In genomic region chr16:16183562-16183961, GRCh38 we compare ENCODE assay signal across 13 cellular contexts. TPM values are rescaled to one million over a fixed set of nuclear protein-coding genes. Genes with fewer than 3 reads are reported as not detected.
DNase-seq lines count a peak whose midpoint lies in the region; FAIRE-seq and TF ChIP-seq lines count a peak whose summit lies in the region.
"Had no signal": no experiment of that assay in that cellular context is flagged by ENCODE, and none has a peak within 500 bp of the region (broad histone marks: within the 10 kb centered on the region; RNA-seq: fewer than 3 reads in every experiment).

No MANE protein-coding gene starts in this region.

- H3K27me3 ChIP-seq in kidney epithelial cell (ENCODE audit: control insufficient read depth, insufficient read depth, low read length), result no peaks in the 10 kb centered on the region
- H3K27me3 ChIP-seq in spleen (replicated peaks in 1 of 7), result peaks cover 0 to 12% (median 0%) of the 10 kb centered on the region in 7 donors
- H3K27me3 ChIP-seq: gastrocnemius medialis had no signal

- H3K27ac ChIP-seq in HEK293 (ENCODE audit: extremely low read depth, low read depth, low read length) (no peak overlapping the region), spleen (no peak overlapping the region)
- H3K27ac ChIP-seq: gastrocnemius medialis, GM23248 had no signal

- intact Hi-C loops in spleen (cut with DNase I; ENCODE audit: low total_unique reads), result no loop called here

- H3K9me3 ChIP-seq in HEK293 (ENCODE audit: control insufficient read depth, insufficient read depth, low read depth, low read length) (no peaks in the 10 kb centered on the region), spleen (no peaks in the 10 kb centered on the region)
- H3K9me3 ChIP-seq: gastrocnemius medialis had no signal

- H3K36me3 ChIP-seq in HEK293 (ENCODE audit: control insufficient read depth in 2 of 2, insufficient read depth in 1 of 2, low read length in 2 of 2) (no peaks in the 10 kb centered on the region), kidney epithelial cell (ENCODE audit: control insufficient read depth, insufficient read depth, low read length) (no peaks in the 10 kb centered on the region), spleen (no peaks in the 10 kb centered on the region)

- TF ChIP-seq CTCF in D721Med (IDR thresholded peaks at IDR 0.05; ENCODE audit: insufficient read depth, missing control alignments) (peak; percentile 13), HEK293 (tag by site-specific recombination; IDR thresholded peaks at IDR 0.05) (no peak), astrocyte of the cerebellum (IDR thresholded peaks at IDR 0.05; ENCODE audit: low read depth, low read length, missing control alignments) (peak; percentile 31), kidney epithelial cell (IDR thresholded peaks at IDR 0.05; ENCODE audit: insufficient read depth, low read length, poor library complexity, severe bottlenecking) (peak; percentile 17), spleen (IDR thresholded peaks at IDR 0.05 in 8 of 11, conservative IDR thresholded peaks at IDR 0.05 in 3 of 11) (no peak)

- CTCF ChIA-PET in HEK293 (lab: Yijun Ruan, JAX), result interaction anchor here (0.6 to 1.3 kb wide), 3 partner anchors 9 to 367 kb away, joined by 3 to 5 read pairs (median 4); no protein-coding TSS in a partner anchor

- H3K4me1 ChIP-seq in HEK293 (ENCODE audit: control insufficient read depth, insufficient read depth, low read length) (no peaks in the 10 kb centered on the region), spleen (peaks cover 0 to 3% (median 0%) of the 10 kb centered on the region in 6 donors)
- H3K4me1 ChIP-seq: gastrocnemius medialis had no signal

- no peak for TF ChIP-seq POLR2A in spleen (IDR thresholded peaks at IDR 0.05)

- DNase-seq in D721Med (ENCODE audit: insufficient read length, low spot score) (no peak), astrocyte of the cerebellum (ENCODE audit: low read depth) (no peak), kidney epithelial cell (ENCODE audit: low read depth) (no peak), cortex of kidney (lab: John Stamatoyannopoulos, UW) (no peak), spleen (no peak)
- DNase-seq in activated CD8-positive, alpha-beta memory T cell treated with anti-CD3 and anti-CD28 coated beads, Interleukin-2, amount 50 U/mL, for 48 hours, result no peak
- DNase-seq: activated CD8-positive, alpha-beta memory T cell treated with anti-CD3 and anti-CD28 coated beads, Interleukin-2, amount 50 U/mL, for 4 hours; gastrocnemius medialis; GM23248; NCI-H146; retina; Right ventricle myocardium superior had no signal

- no peak for FAIRE-seq in D721Med (lab: Jason Lieb, UNC)

- in situ Hi-C loops in astrocyte of the cerebellum (cut with HindIII; ENCODE audit: low sequenced_read_pairs), result no loop called here

- H3K4me3 ChIP-seq in HEK293 (ENCODE audit: low read depth, low read length) (no peak overlapping the region), astrocyte of the cerebellum (ENCODE audit: low read depth, low read length) (no peak overlapping the region), kidney epithelial cell (ENCODE audit: low read depth, low read length) (no peak overlapping the region), spleen (no peak overlapping the region)
- H3K4me3 ChIP-seq: gastrocnemius medialis, GM23248 had no signal

- 76 to 89% (median 86%) methylated on average over 6 to 8 of the region's 8 CpGs for WGBS in spleen, 5 donors

- POLR2A ChIA-PET in HEK293 (lab: Yijun Ruan, JAX), result no interaction called here

TF ChIP-seq in HEK293, 187 proteins besides CTCF, POLR2A, EP300 and RAD21:
- TF ChIP-seq MEIS1 (CRISPR knock-in tag; IDR thresholded peaks at IDR 0.05; ENCODE audit: borderline replicate concordance) (no peak), ZNF623 (tag by site-specific recombination; IDR thresholded peaks at IDR 0.05) (peak; percentile 81)
TF ChIP-seq in HEK293: peak in this region for 1.

RNA-seq across cellular contexts. Expression of gene ABCC6, which starts 39.7 kb away (rescaled TPM):
- total RNA-seq in kidney epithelial cell (1.4 and 1.5 TPM in 2 replicates), spleen (under 1 TPM; 0.22 to 0.94 (median 0.52) TPM)
- polyA plus RNA-seq in spleen, result under 1 TPM; 0.14 to 0.50 (median 0.38) TPM
- total RNA-seq: GM23248 had no signal

RNA-seq across cellular contexts. Expression of gene NOMO3, which starts 48.8 kb away (rescaled TPM):
- total RNA-seq in kidney epithelial cell, result 46.6 and 62.2 TPM in 2 replicates
- total RNA-seq in spleen, result 10 to 100 TPM; 18.3 to 52.8 (median 37.9) TPM
- polyA plus RNA-seq in spleen, result 1 to 10 TPM; 2.9 to 5.4 (median 5.3) TPM

Comparison
In these comparisons a context has a peak if more than half of its experiments do, and no peak if none do; other contexts are left out.
1. CTCF ChIP-seq: peak in D721Med (single experiment), astrocyte of the cerebellum (single experiment) and kidney epithelial cell (single experiment); none in HEK293 (single experiment) and spleen (0 of 11).